ENCODE assay signal across 1 cellular context in the genomic region with DNA sequence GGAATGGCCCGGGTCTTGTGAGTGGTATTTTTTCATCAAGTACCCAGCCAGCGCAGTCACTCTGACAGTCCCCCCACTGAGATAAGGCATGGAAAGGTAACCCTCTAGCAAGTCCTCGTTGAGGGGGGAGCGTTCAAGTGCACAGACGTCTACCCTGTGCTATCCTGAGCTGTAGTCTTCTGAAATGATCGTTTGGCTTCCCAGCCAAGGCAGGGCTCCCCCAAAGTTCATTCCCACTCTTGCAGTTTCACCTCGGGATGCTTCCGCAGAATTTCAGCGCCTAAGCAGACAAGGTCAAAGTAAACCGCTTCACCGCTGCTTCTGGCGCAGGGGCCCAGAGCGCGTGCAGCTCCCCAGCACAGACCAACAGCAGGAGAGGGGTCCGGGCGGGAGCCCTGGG.
TF ChIP-seq lines count a peak whose summit lies in the region.

No MANE protein-coding gene starts in this region.

TF ChIP-seq in neural cell, 6 proteins besides CTCF, POLR2A, EP300 and RAD21 (continued from another document):
- TF ChIP-seq REST (IDR thresholded peaks at IDR 0.05; ENCODE audit: borderline replicate concordance), result no peak
- no peak for TF ChIP-seq TAF1 (IDR thresholded peaks at IDR 0.05; ENCODE audit: low read depth)
- TF ChIP-seq EZH2 (IDR thresholded peaks at IDR 0.05; ENCODE audit: borderline replicate concordance, insufficient read depth, low read length, poor library complexity, severe bottlenecking), result no peak
